ENCODE assay signal across 8 cellular contexts in genomic region chr11:65720237-65720934, GRCh38. TPM values are rescaled to one million over a fixed set of nuclear protein-coding genes. Genes with fewer than 3 reads are reported as not detected.
DNase-seq lines count a peak whose midpoint lies in the region; ATAC-seq, FAIRE-seq and TF ChIP-seq lines count a peak whose summit lies in the region.

TSS of gene RNASEH2C (minus strand) at chr11:65720798. CDS start at chr11:65720758, 40 bp downstream.

- TF ChIP-seq CTCF in AG04450 (IDR thresholded peaks at IDR 0.05; ENCODE audit: low read depth, low read length) (no peak), kidney (IDR thresholded peaks at IDR 0.05; ENCODE audit: borderline replicate concordance, extremely low read depth, insufficient read depth) (no peak)

- peaks cover 24 to 32% of the 10 kb centered on the region in 2 donors for H3K36me3 ChIP-seq in kidney (ENCODE audit: control insufficient read depth in 1 of 2, insufficient read depth in 2 of 2, low read length in 2 of 2)

- peak within 1 kb of the TSS; percentile 65 to 80 for H3K9ac ChIP-seq in kidney (ENCODE audit: low read length in 2 of 2)

- ATAC-seq in GM18873 (IDR thresholded peaks at IDR 0.05; ENCODE audit: low FRiP score, unreplicated experiment) (peak; percentile 51), HG03135 (IDR thresholded peaks at IDR 0.05; ENCODE audit: unreplicated experiment) (peak; percentile 63)

- DNase-seq in AG04450 (ENCODE audit: low read depth, low spot score): peak; percentile 50
- peak; percentile 83 for DNase-seq in NCI-H226
- DNase-seq in activated CD4-positive, CD25-positive, alpha-beta regulatory T cell treated with anti-CD3 and anti-CD28 coated beads, Interleukin-2, amount 50 U/mL, for 72 hours: peak; percentile 79
- peak; percentile 89 for DNase-seq in cerebellar cortex (ENCODE audit: low spot score)
- DNase-seq in kidney: peak; percentile 92
- peak; percentile 44 to 66 for DNase-seq in stimulated activated CD4-positive, alpha-beta T cell treated with anti-CD3 and anti-CD28 coated beads, Interleukin-15, amount 100 ng/mL, for 1 hour (ENCODE audit: low read depth in 1 of 2, low spot score in 1 of 2)

- H3K9me3 ChIP-seq in AG04450 (ENCODE audit: control insufficient read depth, insufficient read depth, low read length) (no peaks in the 10 kb centered on the region; the same call in 1 of the 2 replicates), kidney (ENCODE audit: control insufficient read depth in 1 of 2, low read length in 2 of 2) (no peaks in the 10 kb centered on the region)

- intact Hi-C loops in kidney (cut with DNase I): no loop called here

- FAIRE-seq in kidney (lab: Jason Lieb, UNC): no peak

- peaks cover 4 to 15% of the 10 kb centered on the region in 2 donors for H3K4me1 ChIP-seq in kidney (ENCODE audit: control insufficient read depth in 1 of 2, insufficient read depth in 1 of 2, low read depth in 1 of 2, low read length in 2 of 2)

- peak within 1 kb of the TSS; percentile 52 for H3K27ac ChIP-seq in AG04450 (ENCODE audit: low read depth, low read length)
- peak within 1 kb of the TSS; percentile 67 to 88 for H3K27ac ChIP-seq in kidney (ENCODE audit: low read depth in 2 of 2, low read length in 2 of 2)

- H3K27me3 ChIP-seq in AG04450 (ENCODE audit: control insufficient read depth, insufficient read depth, low read length): no peaks in the 10 kb centered on the region

- H3K4me3 ChIP-seq in AG04450 (ENCODE audit: low read depth, low read length): peak within 1 kb of the TSS; percentile 87
- H3K4me3 ChIP-seq in kidney (ENCODE audit: low read length in 2 of 2): peak within 1 kb of the TSS; percentile 57 to 82

- POLR2A ChIA-PET in AG04450 (lab: Yijun Ruan, JAX): interaction anchor here (0.6 to 2.4 kb wide), 11 partner anchors 8 to 746 kb away, joined by 3 to 19 read pairs (median 4); partner anchors contain the start of genes EHBP1L1, FIBP, KAT5 and MUS81

- CTCF ChIA-PET in AG04450 (lab: Charles Lee): interaction anchor here (0.5 to 1.7 kb wide), 8 partner anchors 8 to 503 kb away, joined by 4 to 9 read pairs (median 5); partner anchors contain the start of genes KAT5 and MUS81

RNA-seq across cellular contexts. Expression of gene RNASEH2C, which starts in this region (rescaled TPM):
- polyA plus RNA-seq in AG04450 (2011; rRNA removed) (14.2 and 20.8 TPM in 2 replicates), kidney (ENCODE audit: insufficient read depth, low read depth, low replicate concordance) (129 TPM)
- 7.5 and 8.2 TPM in 2 replicates for polyA minus RNA-seq in AG04450 (2011; rRNA and poly(A)+ RNA removed)
- total RNA-seq in kidney: 43.7 TPM

Comparison
In these comparisons a context has a peak if more than half of its experiments do, and no peak if none do; other contexts are left out.
1. Peak in every context shown above with its lines: DNase-seq, ATAC-seq, H3K4me3 ChIP-seq and H3K27ac ChIP-seq.